In the genomic region with DNA sequence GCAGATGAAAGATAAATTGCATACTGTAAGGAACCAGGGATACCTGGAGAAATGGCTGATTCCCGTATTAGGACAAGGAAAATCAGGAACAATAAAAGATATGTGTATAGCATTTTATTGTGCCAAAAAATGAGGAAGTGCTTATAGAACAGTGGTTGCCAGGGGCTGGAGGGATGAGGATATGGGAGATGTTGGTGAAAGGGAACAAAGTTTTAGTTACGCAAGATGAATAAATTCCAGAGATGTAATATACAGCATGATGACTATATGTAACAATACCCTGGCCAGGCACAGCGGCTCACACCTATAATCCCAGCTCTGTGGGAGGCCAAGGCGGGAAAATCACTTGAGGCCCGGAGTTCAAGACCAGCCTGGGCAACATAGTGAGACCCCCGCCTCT, we compare ENCODE assay signal across 14 cellular contexts.
DNase-seq lines count a peak whose midpoint lies in the region; ATAC-seq and TF ChIP-seq lines count a peak whose summit lies in the region.
"Had no signal": no experiment of that assay in that cellular context is flagged by ENCODE, and none has a peak within 500 bp of the region (broad histone marks: within the 10 kb centered on the region; RNA-seq: fewer than 3 reads in every experiment).

No MANE protein-coding gene starts in this region.

- DNase-seq in HT1080 (ENCODE audit: low read depth) (peak; percentile 3), RWPE1 (ENCODE audit: low spot score) (peak; percentile 50), fibroblast of mammary gland (ENCODE audit: low read depth) (peak; percentile 78), NCI-H1105 treated with DMSO at 0.1 percent for 48 hours (lab: John Stamatoyannopoulos, UW) (no peak), KG1 (lab: John Stamatoyannopoulos, UW) (no peak)
- no peak for DNase-seq in activated CD8-positive, alpha-beta T cell treated with anti-CD3 and anti-CD28 coated beads, Interleukin-2, amount 10 ng/mL, durations not matched to agents 7 days and 5 days
- DNase-seq: foreskin melanocyte; nephron progenitor cell; stimulated activated CD4-positive, alpha-beta T cell treated with anti-CD3 and anti-CD28 coated beads, Interleukin-12 subunit alpha, Interleukin-12 subunit beta, amount 100 ng/mL, for 4 hours had no signal

- peak overlapping the region; percentile 41 for H3K9ac ChIP-seq in skeletal muscle satellite cell (ENCODE audit: low read depth, low read length)

- H3K4me3 ChIP-seq in fibroblast of mammary gland (ENCODE audit: control insufficient read depth, low read depth, low read length), result no peak overlapping the region
- H3K4me3 ChIP-seq in skeletal muscle satellite cell (ENCODE audit: low read length), result no peak overlapping the region

- peaks cover 78% of the 10 kb centered on the region for H3K4me1 ChIP-seq in skeletal muscle satellite cell (ENCODE audit: control insufficient read depth, insufficient read depth, low read length)
- H3K4me1 ChIP-seq: Caco-2 had no signal

- no peaks in the 10 kb centered on the region for H3K27me3 ChIP-seq in skeletal muscle satellite cell (ENCODE audit: control insufficient read depth, insufficient read depth, low read length)

- POLR2A ChIA-PET in RWPE1 (lab: Yijun Ruan, JAX; ENCODE audit: low non-redundant PET), result no interaction called here
- POLR2A ChIA-PET in activated CD8-positive, alpha-beta T cell treated with anti-CD3 and anti-CD28 coated beads, Interleukin-2, amount 10 ng/mL, durations not matched to agents 7 days and 5 days (lab: Charles Lee), result no interaction called here

- CTCF ChIA-PET in RWPE1 (lab: Yijun Ruan, JAX), result interaction anchor here (1.4 kb wide), 2 partner anchors 17 to 26 kb away, joined by 4 read pairs; no protein-coding TSS in a partner anchor
- CTCF ChIA-PET in activated CD8-positive, alpha-beta T cell treated with anti-CD3 and anti-CD28 coated beads, Interleukin-2, amount 10 ng/mL, durations not matched to agents 7 days and 5 days (lab: Charles Lee), result interaction anchor here (1.5 to 2.2 kb wide), 6 partner anchors 10 to 922 kb away, joined by 4 to 13 read pairs (median 7); no protein-coding TSS in a partner anchor

- peaks cover 10% of the 10 kb centered on the region for H3K36me3 ChIP-seq in skeletal muscle satellite cell (ENCODE audit: insufficient read depth, low read length)

- H3K27ac ChIP-seq in RWPE1, result peak overlapping the region; percentile 93

- H3K27me3 Mint-ChIP-seq in activated CD8-positive, alpha-beta T cell treated with anti-CD3 and anti-CD28 coated beads, Interleukin-2, amount 10 ng/mL, durations not matched to agents 7 days and 5 days (ENCODE audit: low read depth), result no peaks in the 10 kb centered on the region
- H3K27me3 Mint-ChIP-seq: activated naive CD4-positive, alpha-beta T cell treated with anti-CD3 and anti-CD28 coated beads, Interleukin-2, amount 50 U/mL, for 24 hours; type B pancreatic cell had no signal

- no peaks in the 10 kb centered on the region for H3K9me3 Mint-ChIP-seq in activated CD8-positive, alpha-beta T cell treated with anti-CD3 and anti-CD28 coated beads, Interleukin-2, amount 10 ng/mL, durations not matched to agents 7 days and 5 days (ENCODE audit: insufficient read depth)
- H3K9me3 Mint-ChIP-seq: activated naive CD4-positive, alpha-beta T cell treated with anti-CD3 and anti-CD28 coated beads, Interleukin-2, amount 50 U/mL, for 24 hours; nephron progenitor cell; type B pancreatic cell had no signal

- peaks cover 48% of the 10 kb centered on the region for H3K36me3 Mint-ChIP-seq in activated CD8-positive, alpha-beta T cell treated with anti-CD3 and anti-CD28 coated beads, Interleukin-2, amount 10 ng/mL, durations not matched to agents 7 days and 5 days (ENCODE audit: low read depth)

- H3K9me3 ChIP-seq in skeletal muscle satellite cell (replicated peaks; ENCODE audit: low read length), result no peaks in the 10 kb centered on the region
- H3K9me3 ChIP-seq: Caco-2 had no signal

- H3K4me3 Mint-ChIP-seq in activated CD8-positive, alpha-beta T cell treated with anti-CD3 and anti-CD28 coated beads, Interleukin-2, amount 10 ng/mL, durations not matched to agents 7 days and 5 days, result no peak overlapping the region
- H3K4me3 Mint-ChIP-seq: activated naive CD4-positive, alpha-beta T cell treated with anti-CD3 and anti-CD28 coated beads, Interleukin-2, amount 50 U/mL, for 24 hours; nephron progenitor cell; type B pancreatic cell had no signal

- peak overlapping the region; percentile 27 for H3K4me2 ChIP-seq in skeletal muscle satellite cell (ENCODE audit: low read length)

- no peaks in the 10 kb centered on the region for H3K4me1 Mint-ChIP-seq in activated CD8-positive, alpha-beta T cell treated with anti-CD3 and anti-CD28 coated beads, Interleukin-2, amount 10 ng/mL, durations not matched to agents 7 days and 5 days (ENCODE audit: low read depth)
- H3K4me1 Mint-ChIP-seq: activated naive CD4-positive, alpha-beta T cell treated with anti-CD3 and anti-CD28 coated beads, Interleukin-2, amount 50 U/mL, for 24 hours; nephron progenitor cell had no signal

- H3K27ac Mint-ChIP-seq in activated CD8-positive, alpha-beta T cell treated with anti-CD3 and anti-CD28 coated beads, Interleukin-2, amount 10 ng/mL, durations not matched to agents 7 days and 5 days, result no peak overlapping the region
- H3K27ac Mint-ChIP-seq: activated naive CD4-positive, alpha-beta T cell treated with anti-CD3 and anti-CD28 coated beads, Interleukin-2, amount 50 U/mL, for 24 hours; nephron progenitor cell; type B pancreatic cell had no signal

- TF ChIP-seq CTCF in RWPE1 (conservative IDR thresholded peaks at IDR 0.05; ENCODE audit: low read depth) (no peak), fibroblast of mammary gland (conservative IDR thresholded peaks at IDR 0.05; ENCODE audit: control insufficient read depth, insufficient read depth, low read depth, low read length) (no peak)

- ATAC-seq in activated CD8-positive, alpha-beta T cell treated with anti-CD3 and anti-CD28 coated beads, Interleukin-2, amount 10 ng/mL, durations not matched to agents 7 days and 5 days, result no peak
- ATAC-seq in GM18520 (IDR thresholded peaks at IDR 0.05; ENCODE audit: unreplicated experiment), result no peak

Comparison
In these comparisons a context has a peak if more than half of its experiments do, and no peak if none do; other contexts are left out.
1. DNase-seq: peak in HT1080 (single experiment), RWPE1 (single experiment) and fibroblast of mammary gland (single experiment); none in activated CD8-positive, alpha-beta T cell treated with anti-CD3 and anti-CD28 coated beads, Interleukin-2, amount 10 ng/mL, durations not matched to agents 7 days and 5 days (single experiment), NCI-H1105 treated with DMSO at 0.1 percent for 48 hours (single experiment) and KG1 (single experiment).